In the genomic region with DNA sequence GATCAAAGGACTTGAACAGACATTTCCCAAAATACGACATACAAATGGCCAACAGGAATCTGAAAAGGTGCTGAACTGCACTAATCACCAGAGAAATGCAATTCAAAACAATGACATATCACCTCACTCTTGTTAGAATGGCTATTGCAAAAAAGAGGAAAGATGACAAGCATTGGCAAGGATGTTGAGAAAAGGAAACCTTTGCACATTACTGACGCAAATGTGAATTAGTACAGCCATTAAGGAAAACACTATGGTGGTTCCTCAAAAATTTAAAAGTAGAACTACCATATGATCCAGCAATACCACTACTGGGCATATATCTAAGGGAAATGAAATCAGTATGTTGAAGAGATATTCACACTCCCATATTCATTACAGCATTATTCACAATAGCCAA, we compare ENCODE assay signal across 17 cellular contexts.
"Had no signal": no experiment of that assay in that cellular context is flagged by ENCODE, and none has a peak within 500 bp of the region (broad histone marks: within the 10 kb centered on the region; RNA-seq: fewer than 3 reads in every experiment).

No MANE protein-coding gene starts in this region.

- H3K27ac ChIP-seq: coronary artery, gastrocnemius medialis, neural progenitor cell, prostate gland, right atrium auricular region had no signal

- H3K4me1 ChIP-seq: gastrocnemius medialis, prostate gland, right atrium auricular region, stomach had no signal

- H3K27ac Mint-ChIP-seq: activated naive CD4-positive, alpha-beta T cell treated with anti-CD3 and anti-CD28 coated beads for 36 hours; activated naive CD8-positive, alpha-beta T cell treated with anti-CD3 and anti-CD28 coated beads, Interleukin-2, amount 50 U/mL, for 24 hours; brain; neural progenitor cell had no signal

- DNase-seq: activated CD4-positive, CD25-positive, alpha-beta regulatory T cell treated with anti-CD3 and anti-CD28 coated beads, Interleukin-2, amount 50 U/mL, for 72 hours; activated naive CD4-positive, alpha-beta T cell treated with anti-CD3 and anti-CD28 coated beads for 36 hours; activated naive CD8-positive, alpha-beta T cell treated with anti-CD3 and anti-CD28 coated beads, Interleukin-2, amount 50 U/mL, for 24 hours; anterior cingulate cortex; central memory CD4-positive, alpha-beta T cell; gastrocnemius medialis; head of caudate nucleus; kidney; stimulated activated CD4-positive, alpha-beta T cell treated with anti-CD3 and anti-CD28 coated beads, Interleukin-4, amount 100 ng/mL, for 1 hour; stomach had no signal

- H3K27me3 ChIP-seq: gastrocnemius medialis, neural progenitor cell, right atrium auricular region, stomach had no signal

- H3K36me3 ChIP-seq: prostate gland, right atrium auricular region had no signal

- H3K27me3 Mint-ChIP-seq: activated naive CD8-positive, alpha-beta T cell treated with anti-CD3 and anti-CD28 coated beads, Interleukin-2, amount 50 U/mL, for 24 hours; brain had no signal

- H3K4me3 Mint-ChIP-seq: activated naive CD4-positive, alpha-beta T cell treated with anti-CD3 and anti-CD28 coated beads for 36 hours; activated naive CD8-positive, alpha-beta T cell treated with anti-CD3 and anti-CD28 coated beads, Interleukin-2, amount 50 U/mL, for 24 hours; brain; neural progenitor cell; stimulated activated effector memory CD8-positive, alpha-beta T cell treated with anti-CD3 and anti-CD28 coated beads, Interleukin-12 subunit alpha, Interleukin-12 subunit beta, amount 100 ng/mL, for 72 hours had no signal

- H3K4me1 Mint-ChIP-seq: neural progenitor cell had no signal

- H3K4me3 ChIP-seq: coronary artery, gastrocnemius medialis, neural progenitor cell, prostate gland, right atrium auricular region, stomach had no signal

- H3K9me3 ChIP-seq: gastrocnemius medialis, prostate gland, stomach had no signal

- H3K36me3 Mint-ChIP-seq: stimulated activated effector memory CD8-positive, alpha-beta T cell treated with anti-CD3 and anti-CD28 coated beads, Interleukin-12 subunit alpha, Interleukin-12 subunit beta, amount 100 ng/mL, for 72 hours had no signal

- ATAC-seq: activated naive CD8-positive, alpha-beta T cell treated with anti-CD3 and anti-CD28 coated beads, Interleukin-2, amount 50 U/mL, for 24 hours; gastrocnemius medialis; left lobe of liver; stimulated activated effector memory CD8-positive, alpha-beta T cell treated with anti-CD3 and anti-CD28 coated beads, Interleukin-12 subunit alpha, Interleukin-12 subunit beta, amount 100 ng/mL, for 72 hours had no signal
